Comparison of ENCODE assay signal across 23 cellular contexts in the genomic region with DNA sequence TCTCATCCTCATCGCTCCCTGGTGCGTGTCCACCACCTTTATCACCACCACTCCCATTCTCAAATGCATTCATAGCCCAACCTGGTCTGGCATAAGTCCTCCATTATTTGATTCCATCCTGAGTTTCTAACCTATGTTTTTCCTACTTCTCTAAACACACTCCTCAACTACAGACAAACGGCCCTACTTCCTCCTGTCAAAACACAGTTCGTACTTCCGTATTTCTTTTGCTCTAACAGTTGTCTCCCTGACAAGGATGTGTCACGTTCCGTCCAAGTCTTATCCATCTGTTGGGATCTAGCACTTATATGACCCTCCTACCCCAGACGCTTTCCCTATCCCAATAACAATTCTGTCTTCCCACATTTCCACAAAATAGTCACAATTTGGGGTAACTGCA. TPM values are rescaled to one million over a fixed set of nuclear protein-coding genes. Genes with fewer than 3 reads are reported as not detected.
DNase-seq lines count a peak whose midpoint lies in the region; ATAC-seq and TF ChIP-seq lines count a peak whose summit lies in the region.
"Had no signal": no experiment of that assay in that cellular context is flagged by ENCODE, and none has a peak within 500 bp of the region (broad histone marks: within the 10 kb centered on the region; RNA-seq: fewer than 3 reads in every experiment).

No MANE protein-coding gene starts in this region.

- H3K9me3 Mint-ChIP-seq in dendritic cell treated with granulocyte-macrophage colony-stimulating factor and Interleukin-4, amounts not matched to agents 40 ng/mL and 50 ng/mL, for 4 days: no peaks in the 10 kb centered on the region
- H3K9me3 Mint-ChIP-seq in immature natural killer cell: no peaks in the 10 kb centered on the region
- H3K9me3 Mint-ChIP-seq: activated CD8-positive, alpha-beta T cell treated with anti-CD3 and anti-CD28 coated beads for 36 hours; activated naive CD4-positive, alpha-beta T cell treated with anti-CD3 and anti-CD28 coated beads, Interleukin-2, amount 10 ng/mL, durations not matched to agents 7 days and 5 days; activated T-cell treated with anti-CD3 and anti-CD28 coated beads, Interleukin-2, amount 50 U/mL, for 24 hours; stimulated activated memory B cell treated with anti-CD40 and anti-IgM and Interleukin-4, amounts not matched to agents 10 μg/mL and 1 μg/mL and 100 μg/mL, for 72 hours; WTC11 had no signal

- peak overlapping the region; percentile 54 for H3K27ac Mint-ChIP-seq in dendritic cell treated with granulocyte-macrophage colony-stimulating factor and Interleukin-4, amounts not matched to agents 40 ng/mL and 50 ng/mL, for 4 days
- no peak overlapping the region for H3K27ac Mint-ChIP-seq in immature natural killer cell
- H3K27ac Mint-ChIP-seq: activated CD8-positive, alpha-beta T cell treated with anti-CD3 and anti-CD28 coated beads for 36 hours; activated naive CD4-positive, alpha-beta T cell treated with anti-CD3 and anti-CD28 coated beads, Interleukin-2, amount 10 ng/mL, durations not matched to agents 7 days and 5 days; activated T-cell treated with anti-CD3 and anti-CD28 coated beads, Interleukin-2, amount 50 U/mL, for 24 hours; stimulated activated memory B cell treated with anti-CD40 and anti-IgM and Interleukin-4, amounts not matched to agents 10 μg/mL and 1 μg/mL and 100 μg/mL, for 72 hours had no signal

- H3K27ac ChIP-seq in HL-60 (replicated peaks): peak overlapping the region; percentile 22
- peak overlapping the region; percentile 5 for H3K27ac ChIP-seq in substantia nigra (ENCODE audit: low read depth, low read length, poor library complexity, severe bottlenecking)
- H3K27ac ChIP-seq: GM23248, testis had no signal

- no peak for ATAC-seq in GM18907 (IDR thresholded peaks at IDR 0.05; ENCODE audit: unreplicated experiment)
- ATAC-seq: activated CD8-positive, alpha-beta T cell treated with anti-CD3 and anti-CD28 coated beads for 36 hours; stimulated activated memory B cell treated with anti-CD40 and anti-IgM and Interleukin-4, amounts not matched to agents 10 μg/mL and 1 μg/mL and 100 μg/mL, for 72 hours; WTC11 had no signal

- H3K27me3 Mint-ChIP-seq in dendritic cell treated with granulocyte-macrophage colony-stimulating factor and Interleukin-4, amounts not matched to agents 40 ng/mL and 50 ng/mL, for 4 days: no peaks in the 10 kb centered on the region
- peaks cover 3 to 4% (median 3%) of the 10 kb centered on the region in 3 donors for H3K27me3 Mint-ChIP-seq in immature natural killer cell (ENCODE audit: low read depth in 3 of 3)
- H3K27me3 Mint-ChIP-seq: stimulated activated memory B cell treated with anti-CD40 and anti-IgM and Interleukin-4, amounts not matched to agents 10 μg/mL and 1 μg/mL and 100 μg/mL, for 72 hours had no signal

- H3K4me3 Mint-ChIP-seq in dendritic cell treated with granulocyte-macrophage colony-stimulating factor and Interleukin-4, amounts not matched to agents 40 ng/mL and 50 ng/mL, for 4 days: peak overlapping the region; percentile 18
- no peak overlapping the region for H3K4me3 Mint-ChIP-seq in immature natural killer cell
- H3K4me3 Mint-ChIP-seq: activated CD8-positive, alpha-beta T cell treated with anti-CD3 and anti-CD28 coated beads for 36 hours; activated naive CD4-positive, alpha-beta T cell treated with anti-CD3 and anti-CD28 coated beads, Interleukin-2, amount 10 ng/mL, durations not matched to agents 7 days and 5 days; activated T-cell treated with anti-CD3 and anti-CD28 coated beads, Interleukin-2, amount 50 U/mL, for 24 hours; stimulated activated memory B cell treated with anti-CD40 and anti-IgM and Interleukin-4, amounts not matched to agents 10 μg/mL and 1 μg/mL and 100 μg/mL, for 72 hours; WTC11 had no signal

- DNase-seq in HL-60 (ENCODE audit: low read depth in 1 of 2, low spot score in 1 of 2) (peak; percentile 4 to 59), OCI-M1 (lab: John Stamatoyannopoulos, UW) (peak; percentile 47), substantia nigra (lab: John Stamatoyannopoulos, UW) (peak in 1 of 49 donors; percentile 26), immature natural killer cell (no peak), NCI-H1417 treated with DMSO at 0.1 percent for 48 hours (lab: John Stamatoyannopoulos, UW) (no peak), NCI-H510A (lab: John Stamatoyannopoulos, UW) (no peak)
- DNase-seq: activated CD8-positive, alpha-beta T cell treated with anti-CD3 and anti-CD28 coated beads for 36 hours; activated naive CD4-positive, alpha-beta T cell treated with anti-CD3 and anti-CD28 coated beads, Interleukin-2, amount 10 ng/mL, durations not matched to agents 7 days and 5 days; activated T-cell treated with anti-CD3 and anti-CD28 coated beads, Interleukin-2, amount 50 U/mL, for 24 hours; DMS79; foreskin melanocyte; GM23248; midbrain; NCI-H1092 treated with DMSO at 0.1 percent for 48 hours; NCI-H446 treated with DMSO at 0.1 percent for 48 hours; Right ventricle myocardium superior; T-helper 1 cell; testis had no signal

- no peaks in the 10 kb centered on the region for H3K27me3 ChIP-seq in HL-60 (ENCODE audit: insufficient read depth, poor library complexity, severe bottlenecking)
- H3K27me3 ChIP-seq: testis had no signal

- H3K36me3 Mint-ChIP-seq in dendritic cell treated with granulocyte-macrophage colony-stimulating factor and Interleukin-4, amounts not matched to agents 40 ng/mL and 50 ng/mL, for 4 days (ENCODE audit: low read depth): no peaks in the 10 kb centered on the region
- no peaks in the 10 kb centered on the region for H3K36me3 Mint-ChIP-seq in immature natural killer cell
- H3K36me3 Mint-ChIP-seq: activated naive CD4-positive, alpha-beta T cell treated with anti-CD3 and anti-CD28 coated beads, Interleukin-2, amount 10 ng/mL, durations not matched to agents 7 days and 5 days; stimulated activated memory B cell treated with anti-CD40 and anti-IgM and Interleukin-4, amounts not matched to agents 10 μg/mL and 1 μg/mL and 100 μg/mL, for 72 hours; WTC11 had no signal

- H3K4me1 Mint-ChIP-seq in dendritic cell treated with granulocyte-macrophage colony-stimulating factor and Interleukin-4, amounts not matched to agents 40 ng/mL and 50 ng/mL, for 4 days (ENCODE audit: low read depth): peaks cover 32% of the 10 kb centered on the region
- H3K4me1 Mint-ChIP-seq in immature natural killer cell: peaks cover 0 to 6% of the 10 kb centered on the region in 2 donors
- H3K4me1 Mint-ChIP-seq: activated naive CD4-positive, alpha-beta T cell treated with anti-CD3 and anti-CD28 coated beads, Interleukin-2, amount 10 ng/mL, durations not matched to agents 7 days and 5 days had no signal

- intact Hi-C loops in dendritic cell treated with granulocyte-macrophage colony-stimulating factor and Interleukin-4, amounts not matched to agents 40 ng/mL and 50 ng/mL, for 4 days (cut with micrococcal nuclease): no loop called here

- H3K4me3 ChIP-seq in HL-60 (replicated peaks; ENCODE audit: insufficient read depth, low read length): no peak overlapping the region
- H3K4me3 ChIP-seq: GM23248, prostate gland, testis had no signal

- TF ChIP-seq CTCF in HL-60 (IDR thresholded peaks at IDR 0.05; ENCODE audit: insufficient read depth, low read length): no peak

RNA-seq across cellular contexts. Expression of a gene that starts 46.9 kb away (rescaled TPM):
- under 1 TPM in 1 of 3 donors, not detected in 2; 0.18 TPM for polyA plus RNA-seq in immature natural killer cell

RNA-seq across cellular contexts. Expression of a gene that starts 47.1 kb away (rescaled TPM):
- polyA plus RNA-seq in immature natural killer cell: 10 to 100 TPM in 2 of 3 donors, 1 to 10 TPM in 1; 8.3 to 17.7 (median 15.5) TPM

Comparison
In these comparisons a context has a peak if more than half of its experiments do, and no peak if none do; other contexts are left out.
1. DNase-seq: peak in HL-60 (2 of 2) and OCI-M1 (single experiment); none in immature natural killer cell (0 of 3), NCI-H1417 treated with DMSO at 0.1 percent for 48 hours (single experiment) and NCI-H510A (single experiment).